1 cellular context compared by ENCODE assay signal in the genomic region with DNA sequence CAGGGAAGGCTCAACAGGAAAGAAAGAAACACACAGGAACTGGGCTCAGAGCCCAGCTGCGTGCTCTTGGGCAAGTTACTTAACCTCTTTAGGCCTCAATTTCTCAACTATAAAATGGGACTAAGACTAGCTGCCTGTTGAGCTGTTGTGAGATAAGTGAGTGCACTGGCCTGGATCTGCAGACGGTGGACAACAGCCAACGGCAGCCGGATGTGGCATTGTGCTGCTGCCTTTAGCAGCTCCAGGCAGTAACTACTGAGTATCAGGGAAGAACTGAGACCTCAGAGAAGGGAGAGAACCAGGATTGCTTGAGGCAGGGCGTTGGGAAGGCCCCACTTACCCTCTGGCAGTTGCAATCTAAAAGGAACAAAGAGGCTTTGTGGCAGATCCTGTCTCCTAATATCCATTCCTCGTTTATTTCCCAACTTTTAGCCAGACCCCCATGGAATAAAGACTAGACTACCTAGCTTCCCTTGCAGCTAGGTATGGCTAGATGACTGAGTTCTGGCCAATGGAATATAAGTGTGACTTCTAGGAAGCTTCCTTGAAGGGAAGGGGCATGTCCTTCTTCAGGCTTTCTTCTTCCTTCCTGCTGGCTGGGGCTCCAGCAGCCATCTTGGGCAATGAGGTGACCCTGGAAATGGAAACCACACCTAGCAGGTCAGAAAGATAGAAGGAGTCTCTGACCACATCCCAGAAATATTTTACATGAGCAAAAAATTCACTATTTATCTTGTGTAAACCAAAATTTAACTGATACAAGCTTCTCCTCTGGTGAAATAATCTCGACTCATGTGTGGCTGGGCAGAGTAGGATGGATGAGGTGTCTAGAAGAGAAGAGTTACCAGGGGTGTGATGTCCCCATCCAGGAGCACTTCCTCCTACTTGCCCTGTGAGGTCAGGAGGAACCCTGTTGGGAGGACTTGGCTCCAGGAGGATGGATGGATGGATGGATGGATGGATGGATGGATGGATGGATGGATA.
A peak's percentile ranks its signal among the peaks of the same experiment; 100 is the strongest.
TF ChIP-seq lines count a peak whose summit lies in the region.

No MANE protein-coding gene starts in this region.

TF ChIP-seq in K562, 482 proteins besides CTCF, POLR2A, EP300 and RAD21 (continued from another document and continues in another):
- TF ChIP-seq ZNF274 (IDR thresholded peaks at IDR 0.05; ENCODE audit: borderline replicate concordance, low read depth, low read length) (no peak), ZNF280A (IDR thresholded peaks at IDR 0.05; ENCODE audit: low read depth, partially characterized antibody) (peak; percentile 88), POLR3A (IDR thresholded peaks at IDR 0.05; ENCODE audit: borderline replicate concordance, extremely low read depth, insufficient read depth, insufficient read length) (no peak), ZKSCAN1 (IDR thresholded peaks at IDR 0.05; ENCODE audit: low read depth, low read length) (no peak), HLTF (IDR thresholded peaks at IDR 0.05) (peak; percentile 92), MYC (IDR thresholded peaks at IDR 0.05; ENCODE audit: low read depth, low read length) (no peak), MYC (CRISPR knock-in tag; IDR thresholded peaks at IDR 0.05; ENCODE audit: borderline replicate concordance, low read depth) (no peak), KAT8 (IDR thresholded peaks at IDR 0.05; ENCODE audit: low read depth) (no peak), RFX1 (IDR thresholded peaks at IDR 0.05) (no peak), FOXK2 (conservative IDR thresholded peaks at IDR 0.05 in 1 of 2, IDR thresholded peaks at IDR 0.05 in 1 of 2; ENCODE audit: low read depth in 2 of 2) (no peak), BCOR (IDR thresholded peaks at IDR 0.05) (peak; percentile 42; the same call in 1 of the 2 replicates), MAFF (IDR thresholded peaks at IDR 0.05; ENCODE audit: low read length) (no peak), ZNF277 (CRISPR knock-in tag; IDR thresholded peaks at IDR 0.05; ENCODE audit: borderline replicate concordance) (no peak), ZNF184 (CRISPR knock-in tag; IDR thresholded peaks at IDR 0.05) (no peak), FOS (IDR thresholded peaks at IDR 0.05; ENCODE audit: extremely low read depth, insufficient read length) (no peak), SPI1 (IDR thresholded peaks at IDR 0.05; ENCODE audit: borderline replicate concordance, low read depth, low read length) (0 out of 2 replicates have a peak, but pooled peaks have one; percentile 4), ETV1 (tag; conservative IDR thresholded peaks at IDR 0.05; ENCODE audit: low read depth) (0 out of 2 replicates have a peak, but pooled peaks have one; percentile 41), ZNF696 (CRISPR knock-in tag; conservative IDR thresholded peaks at IDR 0.05) (no peak), IFI16 (CRISPR knock-in tag; IDR thresholded peaks at IDR 0.05) (no peak), ZNF592 (IDR thresholded peaks at IDR 0.05) (no peak), NBN (IDR thresholded peaks at IDR 0.05; ENCODE audit: low read depth) (0 out of 2 replicates have a peak, but pooled peaks have one; percentile 20), TEAD2 (tag; IDR thresholded peaks at IDR 0.05) (no peak), RB1 (IDR thresholded peaks at IDR 0.05; ENCODE audit: low read depth) (no peak), IRF2 (CRISPR knock-in tag; IDR thresholded peaks at IDR 0.05) (no peak), ZNF668 (CRISPR knock-in tag; IDR thresholded peaks at IDR 0.05) (no peak), CEBPG (CRISPR knock-in tag; IDR thresholded peaks at IDR 0.05) (peak; percentile 49; the same call in 1 of the 2 replicates), CEBPG (tag; conservative IDR thresholded peaks at IDR 0.05 in 1 of 2, IDR thresholded peaks at IDR 0.05 in 1 of 2) (no peak; a peak in 1 of 4 replicates), SUPT5H (IDR thresholded peaks at IDR 0.05) (no peak), ZNF384 (IDR thresholded peaks at IDR 0.05; ENCODE audit: low read depth, low read length) (no peak), ZC3H8 (IDR thresholded peaks at IDR 0.05) (no peak), ZNF431 (CRISPR knock-in tag; IDR thresholded peaks at IDR 0.05) (0 out of 2 replicates have a peak, but pooled peaks have one; percentile 7), ZBTB49 (CRISPR knock-in tag; IDR thresholded peaks at IDR 0.05; ENCODE audit: borderline replicate concordance) (no peak), ZNF717 (CRISPR knock-in tag; IDR thresholded peaks at IDR 0.05) (no peak), RBM39 (optimal IDR thresholded peaks at IDR 0.05; ENCODE audit: low read depth, low read length) (no peak), PYGO2 (tag; IDR thresholded peaks at IDR 0.05) (no peak), ZBTB40 (IDR thresholded peaks at IDR 0.05) (no peak), ZBTB40 (CRISPR knock-in tag; IDR thresholded peaks at IDR 0.05) (no peak)
- TF ChIP-seq, protein P1, sequence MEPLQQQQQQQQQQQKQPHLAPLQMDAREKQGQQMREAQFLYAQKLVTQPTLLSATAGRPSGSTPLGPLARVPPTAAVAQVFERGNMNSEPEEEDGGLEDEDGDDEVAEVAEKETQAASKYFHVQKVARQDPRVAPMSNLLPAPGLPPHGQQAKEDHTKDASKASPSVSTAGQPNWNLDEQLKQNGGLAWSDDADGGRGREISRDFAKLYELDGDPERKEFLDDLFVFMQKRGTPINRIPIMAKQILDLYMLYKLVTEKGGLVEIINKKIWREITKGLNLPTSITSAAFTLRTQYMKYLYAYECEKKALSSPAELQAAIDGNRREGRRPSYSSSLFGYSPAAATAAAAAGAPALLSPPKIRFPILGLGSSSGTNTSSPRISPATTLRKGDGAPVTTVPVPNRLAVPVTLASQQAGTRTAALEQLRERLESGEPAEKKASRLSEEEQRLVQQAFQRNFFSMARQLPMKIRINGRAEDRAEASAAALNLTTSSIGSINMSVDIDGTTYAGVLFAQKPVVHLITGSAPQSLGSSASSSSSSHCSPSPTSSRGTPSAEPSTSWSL (CRISPR knock-in tag; IDR thresholded peaks at IDR 0.05; ENCODE audit: borderline replicate concordance), result 0 out of 2 replicates have a peak, but pooled peaks have one; percentile 7
